Comparison of ENCODE assay signal across 16 cellular contexts in genomic region chr19:36986601-36987000, GRCh38.
DNase-seq lines count a peak whose midpoint lies in the region; ATAC-seq and TF ChIP-seq lines count a peak whose summit lies in the region.
"Had no signal": no experiment of that assay in that cellular context is flagged by ENCODE, and none has a peak within 500 bp of the region (broad histone marks: within the 10 kb centered on the region; RNA-seq: fewer than 3 reads in every experiment).

No MANE protein-coding gene starts in this region.

- no peaks in the 10 kb centered on the region for H3K4me1 ChIP-seq in endocrine pancreas (ENCODE audit: control insufficient read depth, insufficient read depth, low read length)
- no peaks in the 10 kb centered on the region for H3K4me1 ChIP-seq in CD8-positive, alpha-beta T cell (ENCODE audit: insufficient read depth, low read length)
- H3K4me1 ChIP-seq: Peyer's patch had no signal

- ATAC-seq in sciatic nerve, result no peak
- no peak for ATAC-seq in CD8-positive, alpha-beta T cell

- no peak overlapping the region for H3K27ac Mint-ChIP-seq in CD8-positive, alpha-beta T cell
- H3K27ac Mint-ChIP-seq: B cell; CD4-positive, alpha-beta T cell; H9 had no signal

- DNase-seq in DMS53 (lab: John Stamatoyannopoulos, UW), result peak; percentile 95
- peak; percentile 71 for DNase-seq in NCI-H1417 treated with DMSO at 0.1 percent for 48 hours (lab: John Stamatoyannopoulos, UW)
- DNase-seq in NCI-H510A (lab: John Stamatoyannopoulos, UW), result peak; percentile 39
- DNase-seq in inferior parietal cortex (ENCODE audit: extremely low spot score), result no peak
- no peak for DNase-seq in AG08395 (ENCODE audit: low spot score)
- DNase-seq in sciatic nerve (ENCODE audit: low spot score), result no peak
- no peak for DNase-seq in CD8-positive, alpha-beta T cell
- DNase-seq: CD4-positive, alpha-beta T cell; H9; KG1; NCI-H2171 treated with DMSO at 0.1 percent for 48 hours; NCI-H526 treated with DMSO at 0.1 percent for 48 hours; Peyer's patch; SIG-M5 had no signal

- no peaks in the 10 kb centered on the region for H3K27me3 Mint-ChIP-seq in CD8-positive, alpha-beta T cell (ENCODE audit: low read depth)
- H3K27me3 Mint-ChIP-seq: B cell; CD4-positive, alpha-beta T cell had no signal

- H3K4me3 Mint-ChIP-seq in CD8-positive, alpha-beta T cell, result no peak overlapping the region
- H3K4me3 Mint-ChIP-seq: B cell; CD4-positive, alpha-beta T cell; H9 had no signal

- intact Hi-C loops in sciatic nerve (cut with DNase I), result no loop called here
- intact Hi-C loops in CD8-positive, alpha-beta T cell (cut with DNase I, micrococcal nuclease), result no loop called here

- CTCF ChIA-PET in CD8-positive, alpha-beta T cell (lab: Charles Lee), result no interaction called here

- H3K36me3 Mint-ChIP-seq in CD8-positive, alpha-beta T cell, result peaks cover 87% of the 10 kb centered on the region

- H3K27me3 ChIP-seq in endocrine pancreas (ENCODE audit: control insufficient read depth, insufficient read depth, low read length), result no peaks in the 10 kb centered on the region
- no peaks in the 10 kb centered on the region for H3K27me3 ChIP-seq in CD8-positive, alpha-beta T cell (ENCODE audit: insufficient read depth, low read length)
- H3K27me3 ChIP-seq: Peyer's patch had no signal

- peaks cover 7% of the 10 kb centered on the region for H3K36me3 ChIP-seq in endocrine pancreas (ENCODE audit: control insufficient read depth, insufficient read depth, low read length)
- peaks cover 9% of the 10 kb centered on the region for H3K36me3 ChIP-seq in CD8-positive, alpha-beta T cell (ENCODE audit: insufficient read depth, low read length)

- peak overlapping the region; percentile 17 for H3K4me3 ChIP-seq in endocrine pancreas (ENCODE audit: control insufficient read depth, insufficient read depth, low read length)
- H3K4me3 ChIP-seq in CD8-positive, alpha-beta T cell (ENCODE audit: low read depth, low read length), result no peak overlapping the region
- H3K4me3 ChIP-seq: Peyer's patch had no signal

- no peak overlapping the region for H3K9ac ChIP-seq in endocrine pancreas (ENCODE audit: control insufficient read depth, insufficient read depth, low read length)

- H3K9me3 Mint-ChIP-seq in CD8-positive, alpha-beta T cell, result peaks cover 45% of the 10 kb centered on the region

- H3K4me1 Mint-ChIP-seq in CD8-positive, alpha-beta T cell (ENCODE audit: low read depth), result peaks cover 3% of the 10 kb centered on the region
- H3K4me1 Mint-ChIP-seq: B cell, H9 had no signal

- POLR2A ChIA-PET in CD8-positive, alpha-beta T cell (lab: Charles Lee), result no interaction called here

- no peak for TF ChIP-seq CTCF in CD8-positive, alpha-beta T cell (IDR thresholded peaks at IDR 0.05)

- no peak overlapping the region for H3K27ac ChIP-seq in CD8-positive, alpha-beta T cell (ENCODE audit: low read depth, low read length)
- H3K27ac ChIP-seq: Peyer's patch had no signal

- H3K9me3 ChIP-seq in endocrine pancreas (ENCODE audit: control insufficient read depth, low read length), result no peaks in the 10 kb centered on the region
- peaks cover 24% of the 10 kb centered on the region for H3K9me3 ChIP-seq in CD8-positive, alpha-beta T cell (ENCODE audit: low read length)

Comparison
In these comparisons a context has a peak if more than half of its experiments do, and no peak if none do; other contexts are left out.
1. DNase-seq: peak in DMS53 (single experiment), NCI-H1417 treated with DMSO at 0.1 percent for 48 hours (single experiment) and NCI-H510A (single experiment); none in inferior parietal cortex (single experiment), AG08395 (single experiment), sciatic nerve (single experiment) and CD8-positive, alpha-beta T cell (0 of 7).